8 cellular contexts compared by ENCODE assay signal in the genomic region with DNA sequence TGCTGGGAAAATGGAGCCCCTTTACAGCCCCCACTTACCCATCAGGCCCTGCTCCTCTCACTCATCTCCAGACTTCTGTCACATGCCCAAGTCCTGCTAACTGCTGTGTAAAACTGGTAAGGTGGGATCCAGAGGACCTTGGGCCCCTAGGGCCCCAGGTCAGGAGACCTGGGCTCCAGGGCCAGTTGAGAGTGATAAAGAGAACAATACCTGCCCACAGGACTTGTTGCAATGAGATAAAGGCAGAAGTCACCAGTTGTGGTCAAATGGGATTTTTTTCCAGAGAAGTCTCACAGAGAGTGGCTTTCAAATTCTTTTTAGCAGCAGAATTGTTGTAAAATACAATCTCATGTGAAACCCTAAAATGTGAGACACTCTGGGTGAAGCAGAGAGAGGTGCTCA. TPM values are rescaled to one million over a fixed set of nuclear protein-coding genes. Genes with fewer than 3 reads are reported as not detected.
DNase-seq lines count a peak whose midpoint lies in the region; ATAC-seq and TF ChIP-seq lines count a peak whose summit lies in the region.

No MANE protein-coding gene starts in this region.

- no peaks in the 10 kb centered on the region for H3K9me3 Mint-ChIP-seq in T-helper 2 cell treated with Interferon-gamma antibody and Interleukin-4, amounts not matched to agents 5 μg/mL and 100 μg/mL, for 36 hours
- H3K9me3 Mint-ChIP-seq in activated CD8-positive, alpha-beta T cell treated with anti-CD3 and anti-CD28 coated beads, Interleukin-2, amount 10 ng/mL, durations not matched to agents 7 days and 5 days (ENCODE audit: insufficient read depth) = no peaks in the 10 kb centered on the region

- POLR2A ChIA-PET in activated CD8-positive, alpha-beta T cell treated with anti-CD3 and anti-CD28 coated beads, Interleukin-2, amount 10 ng/mL, durations not matched to agents 7 days and 5 days (lab: Charles Lee) = interaction anchor here (1.0 to 3.7 kb wide), 3 partner anchors 9 to 52 kb away, joined by 6 to 17 read pairs (median 14); no protein-coding TSS in a partner anchor

- peaks cover 38 to 46% (median 45%) of the 10 kb centered on the region in 4 donors for H3K4me1 ChIP-seq in stomach

- TF ChIP-seq POLR2A in stomach (IDR thresholded peaks at IDR 0.05) = no peak

- intact Hi-C loops in stomach (cut with DNase I; ENCODE audit: low total_unique reads) = no loop called here

- no peaks in the 10 kb centered on the region for H3K27me3 ChIP-seq in stomach

- no peaks in the 10 kb centered on the region for H3K9me3 ChIP-seq in stomach

- H3K36me3 ChIP-seq in stomach = no peaks in the 10 kb centered on the region

- peaks cover 58% of the 10 kb centered on the region for H3K4me1 Mint-ChIP-seq in T-helper 2 cell treated with Interferon-gamma antibody and Interleukin-4, amounts not matched to agents 5 μg/mL and 100 μg/mL, for 36 hours (ENCODE audit: low read depth)
- peaks cover 50% of the 10 kb centered on the region for H3K4me1 Mint-ChIP-seq in activated CD8-positive, alpha-beta T cell treated with anti-CD3 and anti-CD28 coated beads, Interleukin-2, amount 10 ng/mL, durations not matched to agents 7 days and 5 days (ENCODE audit: low read depth)

- H3K27ac Mint-ChIP-seq in T-helper 2 cell treated with Interferon-gamma antibody and Interleukin-4, amounts not matched to agents 5 μg/mL and 100 μg/mL, for 36 hours = peak overlapping the region; percentile 97
- peak overlapping the region; percentile 94 for H3K27ac Mint-ChIP-seq in activated CD8-positive, alpha-beta T cell treated with anti-CD3 and anti-CD28 coated beads, Interleukin-2, amount 10 ng/mL, durations not matched to agents 7 days and 5 days

- peak overlapping the region; percentile 45 to 98 (median 93) for H3K27ac ChIP-seq in stomach

- no peak overlapping the region for H3K4me3 ChIP-seq in stomach

- peaks cover 31% of the 10 kb centered on the region for H3K36me3 Mint-ChIP-seq in T-helper 2 cell treated with Interferon-gamma antibody and Interleukin-4, amounts not matched to agents 5 μg/mL and 100 μg/mL, for 36 hours (ENCODE audit: low read depth)
- H3K36me3 Mint-ChIP-seq in activated CD8-positive, alpha-beta T cell treated with anti-CD3 and anti-CD28 coated beads, Interleukin-2, amount 10 ng/mL, durations not matched to agents 7 days and 5 days (ENCODE audit: low read depth) = peaks cover 16% of the 10 kb centered on the region

- peak overlapping the region; percentile 92 for H3K4me3 Mint-ChIP-seq in T-helper 2 cell treated with Interferon-gamma antibody and Interleukin-4, amounts not matched to agents 5 μg/mL and 100 μg/mL, for 36 hours
- peak overlapping the region; percentile 89 for H3K4me3 Mint-ChIP-seq in activated CD8-positive, alpha-beta T cell treated with anti-CD3 and anti-CD28 coated beads, Interleukin-2, amount 10 ng/mL, durations not matched to agents 7 days and 5 days

- H3K27me3 Mint-ChIP-seq in T-helper 2 cell treated with Interferon-gamma antibody and Interleukin-4, amounts not matched to agents 5 μg/mL and 100 μg/mL, for 36 hours (ENCODE audit: low read depth) = no peaks in the 10 kb centered on the region
- H3K27me3 Mint-ChIP-seq in activated CD8-positive, alpha-beta T cell treated with anti-CD3 and anti-CD28 coated beads, Interleukin-2, amount 10 ng/mL, durations not matched to agents 7 days and 5 days (ENCODE audit: low read depth) = no peaks in the 10 kb centered on the region

- no peak for DNase-seq in T-helper 2 cell treated with Interferon-gamma antibody and Interleukin-4, amounts not matched to agents 5 μg/mL and 100 μg/mL, for 36 hours (ENCODE audit: low spot score)
- DNase-seq in T-helper 2 cell (no peak), islet precursor cell (peak; percentile 75), stomach (no peak), epidermal melanocyte (ENCODE audit: insufficient read length, low spot score) (no peak), RPMI8226 (no peak), NCI-H524 (lab: John Stamatoyannopoulos, UW) (no peak)
- DNase-seq in activated CD8-positive, alpha-beta T cell treated with anti-CD3 and anti-CD28 coated beads, Interleukin-2, amount 10 ng/mL, durations not matched to agents 7 days and 5 days = no peak

- ATAC-seq in activated CD8-positive, alpha-beta T cell treated with anti-CD3 and anti-CD28 coated beads, Interleukin-2, amount 10 ng/mL, durations not matched to agents 7 days and 5 days = no peak

- TF ChIP-seq EP300 in stomach (IDR thresholded peaks at IDR 0.05) = no peak

- CTCF ChIA-PET in activated CD8-positive, alpha-beta T cell treated with anti-CD3 and anti-CD28 coated beads, Interleukin-2, amount 10 ng/mL, durations not matched to agents 7 days and 5 days (lab: Charles Lee) = no interaction called here

- no peak for TF ChIP-seq CTCF in stomach (IDR thresholded peaks at IDR 0.05)

RNA-seq across cellular contexts. Expression of gene FURIN, which starts 0.8 kb away (rescaled TPM):
- total RNA-seq in activated CD8-positive, alpha-beta T cell treated with anti-CD3 and anti-CD28 coated beads, Interleukin-2, amount 10 ng/mL, durations not matched to agents 7 days and 5 days = 10 to 100 TPM; 86.0 to 86.5 TPM
- total RNA-seq in stomach = 10 to 100 TPM; 32.7 to 81.1 (median 56.4) TPM
- polyA plus RNA-seq in stomach = 10 to 100 TPM; 13.7 to 26.3 (median 21.0) TPM

RNA-seq across cellular contexts. Expression of gene FES, which starts 15.2 kb away (rescaled TPM):
- total RNA-seq in activated CD8-positive, alpha-beta T cell treated with anti-CD3 and anti-CD28 coated beads, Interleukin-2, amount 10 ng/mL, durations not matched to agents 7 days and 5 days = 10 to 100 TPM; 10.5 to 11.1 TPM
- 10 to 100 TPM; 13.8 to 49.1 (median 25.1) TPM for total RNA-seq in stomach
- 10 to 100 TPM in 1 of 3 donors, 1 to 10 TPM in 2; 8.0 to 11.8 (median 8.9) TPM for polyA plus RNA-seq in stomach

RNA-seq across cellular contexts. Expression of gene MAN2A2, which starts 34.0 kb away (rescaled TPM):
- 10 to 100 TPM; 82.7 to 97.7 TPM for total RNA-seq in activated CD8-positive, alpha-beta T cell treated with anti-CD3 and anti-CD28 coated beads, Interleukin-2, amount 10 ng/mL, durations not matched to agents 7 days and 5 days
- 100 to 1,000 TPM in 3 of 5 donors, 10 to 100 TPM in 2; 30.5 to 286 (median 201) TPM for total RNA-seq in stomach
- 10 to 100 TPM in 2 of 3 donors, 1 to 10 TPM in 1; 2.9 to 16.4 (median 16.0) TPM for polyA plus RNA-seq in stomach
